In genomic region chr14:74710477-74710876, GRCh38 we compare ENCODE assay signal across 18 cellular contexts. TPM values are rescaled to one million over a fixed set of nuclear protein-coding genes. Genes with fewer than 3 reads are reported as not detected.
DNase-seq lines count a peak whose midpoint lies in the region; ATAC-seq, FAIRE-seq and TF ChIP-seq lines count a peak whose summit lies in the region.
"Had no signal": no experiment of that assay in that cellular context is flagged by ENCODE, and none has a peak within 500 bp of the region (broad histone marks: within the 10 kb centered on the region; RNA-seq: fewer than 3 reads in every experiment).

No MANE protein-coding gene starts in this region.

- TF ChIP-seq CTCF in Loucy (conservative IDR thresholded peaks at IDR 0.05; ENCODE audit: low read length) (no peak), astrocyte (IDR thresholded peaks at IDR 0.05; ENCODE audit: insufficient read depth, low read depth, low read length) (no peak), nephron (IDR thresholded peaks at IDR 0.05; ENCODE audit: unreplicated experiment in 3 of 3) (no peak)

- H3K79me2 ChIP-seq in Loucy (ENCODE audit: insufficient read depth, low read length) (peaks cover 92% of the 10 kb centered on the region), astrocyte (ENCODE audit: insufficient read depth, low read length) (peaks cover 88% of the 10 kb centered on the region)

- H3K27me3 ChIP-seq in Loucy (ENCODE audit: insufficient read depth, low read length, poor library complexity, severe bottlenecking), result no peaks in the 10 kb centered on the region
- no peaks in the 10 kb centered on the region for H3K27me3 ChIP-seq in astrocyte (ENCODE audit: insufficient read depth, low read length)
- H3K27me3 ChIP-seq: ovary had no signal

- no peak for DNase-seq in T-helper 2 cell treated with Interferon-gamma antibody and Interleukin-4, amounts not matched to agents 5 μg/mL and 100 μg/mL, for 36 hours (ENCODE audit: low spot score)
- DNase-seq in T-helper 2 cell (no peak), astrocyte (ENCODE audit: low read depth) (no peak), NK-92 (lab: John Stamatoyannopoulos, UW; ENCODE audit: unreplicated experiment) (no peak)
- DNase-seq: activated CD4-positive, alpha-beta T cell treated with anti-CD3 and anti-CD28 coated beads for 36 hours; NCI-H1092 treated with DMSO at 0.1 percent for 48 hours; NCI-H2171; ovary; RPMI8226; stimulated activated CD4-positive, alpha-beta T cell treated with anti-CD3 and anti-CD28 coated beads, Interleukin-4, amount 100 ng/mL, for 4 hours had no signal

- peaks cover 45% of the 10 kb centered on the region for H3K4me1 ChIP-seq in Loucy (ENCODE audit: insufficient read depth, low read length, poor library complexity, severe bottlenecking)
- peaks cover 9% of the 10 kb centered on the region for H3K4me1 ChIP-seq in astrocyte (ENCODE audit: insufficient read depth, low read length)

- H3K4me3 ChIP-seq in Loucy (ENCODE audit: low read length, poor library complexity, severe bottlenecking), result peak overlapping the region; percentile 59
- no peak overlapping the region for H3K4me3 ChIP-seq in astrocyte (ENCODE audit: insufficient read depth, low read depth, low read length)
- H3K4me3 ChIP-seq: ovary, thoracic aorta had no signal

- H3K27ac ChIP-seq in astrocyte (ENCODE audit: low read depth, low read length), result no peak overlapping the region
- H3K27ac ChIP-seq: C4-2B, epithelial cell of prostate, ovary, thoracic aorta had no signal

- ATAC-seq in GM19328 (IDR thresholded peaks at IDR 0.05; ENCODE audit: unreplicated experiment) (no peak), HG03159 (IDR thresholded peaks at IDR 0.05; ENCODE audit: unreplicated experiment) (no peak)
- ATAC-seq: activated CD4-positive, alpha-beta T cell treated with anti-CD3 and anti-CD28 coated beads for 36 hours had no signal

- H3K36me3 Mint-ChIP-seq in T-helper 2 cell treated with Interferon-gamma antibody and Interleukin-4, amounts not matched to agents 5 μg/mL and 100 μg/mL, for 36 hours (ENCODE audit: low read depth), result peaks cover 5% of the 10 kb centered on the region
- no peaks in the 10 kb centered on the region for H3K36me3 Mint-ChIP-seq in astrocyte (ENCODE audit: low read depth, unreplicated experiment)
- peaks cover 8% of the 10 kb centered on the region for H3K36me3 Mint-ChIP-seq in nephron (ENCODE audit: low read depth)

- H2AFZ ChIP-seq in Loucy (ENCODE audit: low read length) (no peak overlapping the region), astrocyte (ENCODE audit: low read depth, low read length) (no peak overlapping the region)

- H3K4me2 ChIP-seq in Loucy (ENCODE audit: low read depth, low read length, poor library complexity, severe bottlenecking) (peak overlapping the region; percentile 84), astrocyte (ENCODE audit: low read length) (no peak overlapping the region)

- H3K9me3 ChIP-seq in Loucy (ENCODE audit: insufficient read depth, low read depth, low read length), result no peaks in the 10 kb centered on the region
- H3K9me3 ChIP-seq in astrocyte (ENCODE audit: insufficient read depth, low read depth, low read length), result no peaks in the 10 kb centered on the region
- H3K9me3 ChIP-seq: ovary, thoracic aorta had no signal

- H3F3A ChIP-seq in Loucy (ENCODE audit: low read depth), result no peaks in the 10 kb centered on the region

- H3K27ac Mint-ChIP-seq in T-helper 2 cell treated with Interferon-gamma antibody and Interleukin-4, amounts not matched to agents 5 μg/mL and 100 μg/mL, for 36 hours, result no peak overlapping the region
- H3K27ac Mint-ChIP-seq in astrocyte (ENCODE audit: unreplicated experiment) (no peak overlapping the region), nephron (no peak overlapping the region)
- H3K27ac Mint-ChIP-seq: activated CD4-positive, alpha-beta T cell treated with anti-CD3 and anti-CD28 coated beads for 36 hours had no signal

- H3K9me3 Mint-ChIP-seq in T-helper 2 cell treated with Interferon-gamma antibody and Interleukin-4, amounts not matched to agents 5 μg/mL and 100 μg/mL, for 36 hours, result no peaks in the 10 kb centered on the region
- no peaks in the 10 kb centered on the region for H3K9me3 Mint-ChIP-seq in astrocyte (ENCODE audit: unreplicated experiment)
- no peaks in the 10 kb centered on the region for H3K9me3 Mint-ChIP-seq in nephron

- peaks cover 21% of the 10 kb centered on the region for H4K20me1 ChIP-seq in Loucy (ENCODE audit: insufficient read depth, low read length, poor library complexity, severe bottlenecking)
- peaks cover 47% of the 10 kb centered on the region for H4K20me1 ChIP-seq in astrocyte (ENCODE audit: insufficient read depth, low read length)

- no peak for FAIRE-seq in astrocyte (lab: Jason Lieb, UNC)
- FAIRE-seq: GM12891 had no signal

- H3K27me3 Mint-ChIP-seq in T-helper 2 cell treated with Interferon-gamma antibody and Interleukin-4, amounts not matched to agents 5 μg/mL and 100 μg/mL, for 36 hours (ENCODE audit: low read depth), result no peaks in the 10 kb centered on the region
- H3K27me3 Mint-ChIP-seq in astrocyte (ENCODE audit: low read depth, unreplicated experiment), result no peaks in the 10 kb centered on the region
- no peaks in the 10 kb centered on the region for H3K27me3 Mint-ChIP-seq in nephron (ENCODE audit: low read depth)
- H3K27me3 Mint-ChIP-seq: activated CD4-positive, alpha-beta T cell treated with anti-CD3 and anti-CD28 coated beads for 36 hours had no signal

- H3K36me3 ChIP-seq in Loucy (ENCODE audit: insufficient read depth, low read length) (peaks cover 3% of the 10 kb centered on the region; the same call in 1 of the 2 replicates), astrocyte (ENCODE audit: insufficient read depth, low read length) (peaks cover 3% of the 10 kb centered on the region)
- H3K36me3 ChIP-seq: ovary, thoracic aorta had no signal

- H3K4me3 Mint-ChIP-seq in T-helper 2 cell treated with Interferon-gamma antibody and Interleukin-4, amounts not matched to agents 5 μg/mL and 100 μg/mL, for 36 hours, result peak overlapping the region; percentile 9
- H3K4me3 Mint-ChIP-seq in astrocyte (ENCODE audit: unreplicated experiment), result peak overlapping the region; percentile 37
- peak overlapping the region; percentile 37 to 69 (median 66) for H3K4me3 Mint-ChIP-seq in nephron
- H3K4me3 Mint-ChIP-seq: activated CD4-positive, alpha-beta T cell treated with anti-CD3 and anti-CD28 coated beads for 36 hours had no signal

- H3K9me2 ChIP-seq in Loucy (replicated peaks; ENCODE audit: low read depth, low read length), result no peaks in the 10 kb centered on the region

- H3K9ac ChIP-seq in Loucy (ENCODE audit: low read depth, low read length, poor library complexity, severe bottlenecking), result peak overlapping the region; percentile 31
- no peak overlapping the region for H3K9ac ChIP-seq in astrocyte (ENCODE audit: low read length)

- peaks cover 22% of the 10 kb centered on the region for H3K4me1 Mint-ChIP-seq in T-helper 2 cell treated with Interferon-gamma antibody and Interleukin-4, amounts not matched to agents 5 μg/mL and 100 μg/mL, for 36 hours (ENCODE audit: low read depth)
- H3K4me1 Mint-ChIP-seq in astrocyte (ENCODE audit: low read depth, unreplicated experiment) (peaks cover 30% of the 10 kb centered on the region), nephron (peaks cover 29% of the 10 kb centered on the region)

RNA-seq across cellular contexts. Expression of gene AREL1, which starts 2.4 kb away (rescaled TPM):
- total RNA-seq in astrocyte, result 54.6 and 59.0 TPM in 2 replicates

RNA-seq across cellular contexts. Expression of gene FCF1, which starts 2.5 kb away (rescaled TPM):
- 60.5 and 64.1 TPM in 2 replicates for total RNA-seq in astrocyte

RNA-seq across cellular contexts. Expression of gene YLPM1, which starts 52.6 kb away (rescaled TPM):
- total RNA-seq in astrocyte, result 49.5 and 49.7 TPM in 2 replicates

Comparison
In these comparisons a context has a peak if more than half of its experiments do, and no peak if none do; other contexts are left out.
1. H3K4me3 Mint-ChIP-seq: peak in every context shown above with its lines; median percentile 66 in nephron; 37 in astrocyte; 9 in T-helper 2 cell treated with Interferon-gamma antibody and Interleukin-4, amounts not matched to agents 5 μg/mL and 100 μg/mL, for 36 hours.